In genomic region chr5:141650851-141651727, GRCh38 we compare ENCODE assay signal across 9 cellular contexts. TPM values are rescaled to one million over a fixed set of nuclear protein-coding genes. Genes with fewer than 3 reads are reported as not detected.
A peak's percentile ranks its signal among the peaks of the same experiment; 100 is the strongest.
DNase-seq lines count a peak whose midpoint lies in the region; ATAC-seq and TF ChIP-seq lines count a peak whose summit lies in the region.
"Had no signal": no experiment of that assay in that cellular context is flagged by ENCODE, and none has a peak within 500 bp of the region (broad histone marks: within the 10 kb centered on the region; RNA-seq: fewer than 3 reads in every experiment).

Gene FCHSD1 (minus strand): TSS chr5:141651418. CDS start chr5:141651368, 50 bp downstream.

- H3K9me3 Mint-ChIP-seq in activated T-cell treated with anti-CD3 and anti-CD28 coated beads, Interleukin-2, amount 50 U/mL, for 24 hours, result no peaks in the 10 kb centered on the region
- H3K9me3 Mint-ChIP-seq in naive B cell, result peaks cover 0 to 2% (median 0%) of the 10 kb centered on the region in 7 donors

- H3K36me3 ChIP-seq in OCI-LY1 (ENCODE audit: insufficient read depth, low read length) (peaks cover 7% of the 10 kb centered on the region; the same call in 1 of the 2 replicates), esophagus squamous epithelium (peaks cover 0 to 39% (median 0%) of the 10 kb centered on the region in 3 donors)

- no peaks in the 10 kb centered on the region for H3K9me2 ChIP-seq in OCI-LY1 (ENCODE audit: low read depth, low read length)

- no peaks in the 10 kb centered on the region for H3K79me2 ChIP-seq in OCI-LY1 (ENCODE audit: insufficient read depth, low read length)

- peak in 1 of 4 donors; percentile 35 for TF ChIP-seq POLR2A in esophagus squamous epithelium (IDR thresholded peaks at IDR 0.05)

- peaks cover 28% of the 10 kb centered on the region for H3K4me1 Mint-ChIP-seq in activated T-cell treated with anti-CD3 and anti-CD28 coated beads, Interleukin-2, amount 50 U/mL, for 24 hours (ENCODE audit: low read depth)
- peaks cover 36 to 49% (median 37%) of the 10 kb centered on the region in 3 donors for H3K4me1 Mint-ChIP-seq in naive B cell

- no peaks in the 10 kb centered on the region for H3F3A ChIP-seq in OCI-LY1 (ENCODE audit: insufficient read depth, low read length)

- H2AFZ ChIP-seq in OCI-LY1 (ENCODE audit: low read length), result peak within 1 kb of the TSS; percentile 72

- peaks cover 23% of the 10 kb centered on the region for H3K36me3 Mint-ChIP-seq in activated T-cell treated with anti-CD3 and anti-CD28 coated beads, Interleukin-2, amount 50 U/mL, for 24 hours (ENCODE audit: low read depth)
- peaks cover 8 to 10% of the 10 kb centered on the region in 2 donors for H3K36me3 Mint-ChIP-seq in naive B cell

- H3K4me3 ChIP-seq in OCI-LY1 (ENCODE audit: low read depth, low read length, poor library complexity, severe bottlenecking) (peak within 1 kb of the TSS; percentile 92), esophagus squamous epithelium (peak within 1 kb of the TSS; percentile 59 to 86 (median 72))
- H3K4me3 ChIP-seq: SK-N-MC had no signal

- TF ChIP-seq CTCF in OCI-LY1 (IDR thresholded peaks at IDR 0.05; ENCODE audit: low read length) (no peak), esophagus squamous epithelium (IDR thresholded peaks at IDR 0.05) (peak in 1 of 6 experiments; percentile 11)

- peak; percentile 97 for ATAC-seq in GM19023 (IDR thresholded peaks at IDR 0.05; ENCODE audit: unreplicated experiment)
- ATAC-seq in HG03159 (IDR thresholded peaks at IDR 0.05; ENCODE audit: unreplicated experiment), result peak; percentile 93
- peak; percentile 95 for ATAC-seq in naive B cell (ENCODE audit: low read depth in 2 of 2)

- no peak within 1 kb of the TSS for H3K27ac ChIP-seq in OCI-LY1 (ENCODE audit: low read depth, low read length, poor library complexity, severe bottlenecking)
- peak within 1 kb of the TSS; percentile 75 to 84 (median 80) for H3K27ac ChIP-seq in esophagus squamous epithelium
- H3K27ac ChIP-seq: SK-N-MC had no signal

- peaks cover 15% of the 10 kb centered on the region for H3K4me1 ChIP-seq in OCI-LY1 (ENCODE audit: insufficient read depth, low read length, severe bottlenecking)
- H3K4me1 ChIP-seq in esophagus squamous epithelium, result peaks cover 10 to 20% (median 13%) of the 10 kb centered on the region in 3 donors

- H3K9me3 ChIP-seq in OCI-LY1 (ENCODE audit: low read length), result no peaks in the 10 kb centered on the region
- H3K9me3 ChIP-seq in esophagus squamous epithelium, result no peaks in the 10 kb centered on the region

- H4K20me1 ChIP-seq in OCI-LY1 (ENCODE audit: insufficient read depth, low read length), result no peaks in the 10 kb centered on the region

- peak within 1 kb of the TSS; percentile 94 for H3K4me3 Mint-ChIP-seq in activated T-cell treated with anti-CD3 and anti-CD28 coated beads, Interleukin-2, amount 50 U/mL, for 24 hours
- H3K4me3 Mint-ChIP-seq in naive B cell, result peak within 1 kb of the TSS; percentile 90 to 98 (median 95)

- WGBS in esophagus squamous epithelium, 2 donors, result 4 to 10% methylated on average over 13 to 20 of the region's 50 CpGs

- H3K9ac ChIP-seq in OCI-LY1 (ENCODE audit: low read length), result peak within 1 kb of the TSS; percentile 65

- no peaks in the 10 kb centered on the region for H3K27me3 Mint-ChIP-seq in activated T-cell treated with anti-CD3 and anti-CD28 coated beads, Interleukin-2, amount 50 U/mL, for 24 hours
- H3K27me3 Mint-ChIP-seq in naive B cell, result peaks cover 4 to 13% (median 12%) of the 10 kb centered on the region in 3 donors

- intact Hi-C loops in esophagus squamous epithelium (cut with DNase I), result no loop called here

- H3K27ac Mint-ChIP-seq in activated T-cell treated with anti-CD3 and anti-CD28 coated beads, Interleukin-2, amount 50 U/mL, for 24 hours, result peak within 1 kb of the TSS; percentile 97
- H3K27ac Mint-ChIP-seq in naive B cell, result peak within 1 kb of the TSS; percentile 91 to 98 (median 96)

- no peaks in the 10 kb centered on the region; the same call in 1 of the 2 replicates for H3K27me3 ChIP-seq in OCI-LY1 (ENCODE audit: insufficient read depth, low read length)
- no peaks in the 10 kb centered on the region for H3K27me3 ChIP-seq in esophagus squamous epithelium

- H3K4me2 ChIP-seq in OCI-LY1 (ENCODE audit: low read length), result peak within 1 kb of the TSS; percentile 91

- DNase-seq in AML-193 (lab: John Stamatoyannopoulos, UW) (peak; percentile 66 to 77), esophagus squamous epithelium (lab: John Stamatoyannopoulos, UW) (peak; percentile 43), naive B cell (peak; percentile 80)
- DNase-seq in activated T-cell treated with anti-CD3 and anti-CD28 coated beads, Interleukin-2, amount 50 U/mL, for 24 hours, result peak; percentile 91
- peak; percentile 66 to 71 for DNase-seq in stimulated activated CD8-positive, alpha-beta memory T cell treated with anti-CD3 and anti-CD28 coated beads, Interleukin-7, amount 100 ng/mL, for 4 hours (ENCODE audit: low read depth in 2 of 2)

RNA-seq across cellular contexts. Expression of gene FCHSD1, which starts in this region (rescaled TPM):
- 10 to 100 TPM in 2 of 4 donors, 1 to 10 TPM in 2; 6.0 to 27.7 (median 10.4) TPM for total RNA-seq in esophagus squamous epithelium
- 10 to 100 TPM in 2 of 6 donors, 1 to 10 TPM in 4; 4.9 to 12.1 (median 8.2) TPM for polyA plus RNA-seq in naive B cell (ENCODE audit: low read depth in 6 of 6)
